ENCODE assay signal across 15 cellular contexts in the genomic region with DNA sequence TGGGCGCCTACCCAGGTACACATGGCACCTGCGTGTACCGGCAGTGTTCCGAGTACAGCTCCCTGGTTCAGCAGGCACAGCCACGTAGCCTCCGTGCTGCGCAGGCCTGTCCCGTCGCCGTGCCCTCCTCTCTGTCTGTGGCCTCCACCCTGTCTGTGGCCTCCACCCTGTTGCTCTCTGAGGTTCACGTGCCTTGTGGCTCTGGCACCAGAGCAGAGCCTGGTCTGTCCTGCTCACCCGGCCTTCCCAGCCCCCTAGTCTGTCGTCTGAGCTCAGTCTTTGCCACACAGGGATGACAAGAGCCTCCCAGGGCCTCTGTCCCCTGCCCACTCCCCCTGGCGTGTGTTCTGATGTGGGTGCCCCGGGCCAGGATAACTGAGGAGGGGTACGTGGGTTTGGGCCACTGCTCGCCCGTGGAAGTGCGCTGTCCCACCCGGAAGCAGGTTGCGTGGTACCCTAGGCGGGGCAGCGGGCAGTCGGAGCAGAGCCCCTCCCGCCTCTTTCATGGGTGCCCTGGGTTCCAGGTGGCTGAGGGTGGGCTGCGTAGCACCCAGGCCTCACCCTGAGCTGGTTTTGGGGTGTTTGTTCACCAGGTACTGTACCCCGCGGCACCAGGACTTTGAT.
DNase-seq lines count a peak whose midpoint lies in the region; ATAC-seq and TF ChIP-seq lines count a peak whose summit lies in the region.
"Had no signal": no experiment of that assay in that cellular context is flagged by ENCODE, and none has a peak within 500 bp of the region (broad histone marks: within the 10 kb centered on the region; RNA-seq: fewer than 3 reads in every experiment).

No MANE protein-coding gene starts in this region.

- H3K9ac ChIP-seq in IMR-90 (ENCODE audit: low read depth, low read length) (no peak overlapping the region), endodermal cell (ENCODE audit: extremely low read depth, low read length, poor library complexity, severe bottlenecking) (no peak overlapping the region)

- no peaks in the 10 kb centered on the region for H3K9me1 ChIP-seq in IMR-90 (ENCODE audit: insufficient read depth, low read length)

- H3K4ac ChIP-seq in IMR-90 (ENCODE audit: low read depth, low read length) = no peak overlapping the region

- no peak for DNase-seq in CD8-positive, alpha-beta T cell
- DNase-seq in IMR-90 (no peak), endodermal cell (no peak), GM03348 (ENCODE audit: low spot score) (no peak), AML-193 (lab: John Stamatoyannopoulos, UW) (no peak), glutamatergic neuron (no peak)
- DNase-seq: CD4-positive, CD25-positive, alpha-beta regulatory T cell; DMS79; HCEC 1CT; KG1 had no signal

- H3K4me3 ChIP-seq in CD8-positive, alpha-beta T cell (ENCODE audit: low read depth, low read length) = no peak overlapping the region
- H3K4me3 ChIP-seq in IMR-90 (ENCODE audit: insufficient read depth, low read depth, low read length) (no peak overlapping the region), endodermal cell (ENCODE audit: low read length) (no peak overlapping the region), skin epidermis (no peak overlapping the region)
- H3K4me3 ChIP-seq: A549 had no signal

- dilution Hi-C loops in IMR-90 (cut with HindIII; ENCODE audit: low sequenced_read_pairs, unreplicated experiment) = no loop called here

- no peak overlapping the region for H2BK5ac ChIP-seq in IMR-90 (ENCODE audit: low read depth, low read length, poor library complexity, severe bottlenecking)

- no peak for TF ChIP-seq RAD21 in IMR-90 (IDR thresholded peaks at IDR 0.05; ENCODE audit: low read length)

- H3K14ac ChIP-seq in IMR-90 (replicated peaks; ENCODE audit: low read depth, low read length) = no peak overlapping the region

- H3K79me1 ChIP-seq in IMR-90 (ENCODE audit: low read depth in 1 of 2, low read length in 2 of 2) = peaks cover 11 to 64% of the 10 kb centered on the region in 2 experiments

- H3K4me1 Mint-ChIP-seq in CD8-positive, alpha-beta T cell (ENCODE audit: low read depth) = peaks cover 3% of the 10 kb centered on the region
- peaks cover 5% of the 10 kb centered on the region for H3K4me1 Mint-ChIP-seq in endodermal cell
- H3K4me1 Mint-ChIP-seq in glutamatergic neuron (ENCODE audit: low read depth, unreplicated experiment) = peaks cover 30% of the 10 kb centered on the region

- peak overlapping the region; percentile 32 for H3K27ac Mint-ChIP-seq in CD8-positive, alpha-beta T cell
- peak overlapping the region; percentile 70 for H3K27ac Mint-ChIP-seq in endodermal cell
- H3K27ac Mint-ChIP-seq in glutamatergic neuron (ENCODE audit: unreplicated experiment) = no peak overlapping the region
- H3K27ac Mint-ChIP-seq: IgD-negative memory B cell had no signal

- H2BK15ac ChIP-seq in IMR-90 (ENCODE audit: low read depth, low read length) = no peak overlapping the region

- no peak for TF ChIP-seq POLR2A in IMR-90 (IDR thresholded peaks at IDR 0.05; ENCODE audit: low read depth, low read length)

- no peaks in the 10 kb centered on the region for H3K27me3 ChIP-seq in CD8-positive, alpha-beta T cell (ENCODE audit: insufficient read depth, low read length)
- H3K27me3 ChIP-seq in IMR-90 (ENCODE audit: control insufficient read depth, insufficient read depth, low read length) = no peaks in the 10 kb centered on the region
- H3K27me3 ChIP-seq in endodermal cell (ENCODE audit: control insufficient read depth, insufficient read depth, low read length, poor library complexity, severe bottlenecking) = no peaks in the 10 kb centered on the region

- POLR2A ChIA-PET in CD8-positive, alpha-beta T cell (lab: Charles Lee) = no interaction called here
- POLR2A ChIA-PET in IMR-90 (lab: Charles Lee; ENCODE audit: unreplicated experiment) = no interaction called here

- intact Hi-C loops in CD8-positive, alpha-beta T cell (cut with DNase I, micrococcal nuclease) = no loop called here
- intact Hi-C loops in IMR-90 (cut with micrococcal nuclease) = no loop called here

- no peak overlapping the region for H4K91ac ChIP-seq in IMR-90 (ENCODE audit: insufficient read depth, low read depth, low read length)

- peaks cover 60% of the 10 kb centered on the region for H4K20me1 ChIP-seq in IMR-90 (ENCODE audit: insufficient read depth, low read length)

- H4K8ac ChIP-seq in IMR-90 (ENCODE audit: low read depth in 2 of 2, low read length in 2 of 2) = no peak overlapping the region

- ATAC-seq in CD8-positive, alpha-beta T cell = no peak
- no peak for ATAC-seq in IMR-90 (ENCODE audit: low read depth)
- no peak for ATAC-seq in GM21619 (IDR thresholded peaks at IDR 0.05; ENCODE audit: unreplicated experiment)
- ATAC-seq: A549 had no signal

- 98% methylated on average over 12 of the region's 28 CpGs; no CpG with 5 or more reads in 1 of the 2 experiments for WGBS in IMR-90 (ENCODE audit: extremely low coverage in 2 of 2, insufficient read length in 1 of 2), 2 experiments
- 89 to 90% methylated on average over 14 to 28 of the region's 28 CpGs for WGBS in endodermal cell (ENCODE audit: insufficient coverage in 1 of 2, insufficient read length in 1 of 2), 2 experiments

- H3K4me1 ChIP-seq in CD8-positive, alpha-beta T cell (ENCODE audit: insufficient read depth, low read length) = no peaks in the 10 kb centered on the region
- peaks cover 11% of the 10 kb centered on the region; the same call in 1 of the 2 replicates for H3K4me1 ChIP-seq in IMR-90 (ENCODE audit: control insufficient read depth, insufficient read depth, low read length)
- peaks cover under 1% of the 10 kb centered on the region for H3K4me1 ChIP-seq in endodermal cell (ENCODE audit: control insufficient read depth, insufficient read depth, low read length)

- peaks cover 40% of the 10 kb centered on the region for H3K36me3 Mint-ChIP-seq in CD8-positive, alpha-beta T cell
- H3K36me3 Mint-ChIP-seq in endodermal cell (ENCODE audit: low read depth) (peaks cover 23% of the 10 kb centered on the region), glutamatergic neuron (ENCODE audit: unreplicated experiment) (no peaks in the 10 kb centered on the region)

- CTCF ChIA-PET in CD8-positive, alpha-beta T cell (lab: Charles Lee) = interaction anchor here (1.2 kb wide), 1 partner anchor 10 kb away, joined by 4 read pairs; no protein-coding TSS in a partner anchor
- CTCF ChIA-PET in IMR-90 (lab: Yijun Ruan, JAX) = no interaction called here

- no peaks in the 10 kb centered on the region for H3K27me3 Mint-ChIP-seq in CD8-positive, alpha-beta T cell (ENCODE audit: low read depth)
- H3K27me3 Mint-ChIP-seq in endodermal cell (ENCODE audit: insufficient read depth) = no peaks in the 10 kb centered on the region
- H3K27me3 Mint-ChIP-seq in glutamatergic neuron (ENCODE audit: unreplicated experiment) = peaks cover 20% of the 10 kb centered on the region
- H3K27me3 Mint-ChIP-seq: CD4-positive, CD25-positive, alpha-beta regulatory T cell; IgD-negative memory B cell had no signal

- no peak overlapping the region for H2AK5ac ChIP-seq in IMR-90 (ENCODE audit: low read depth, low read length)

- H3K9me3 ChIP-seq in CD8-positive, alpha-beta T cell (ENCODE audit: low read length) = no peaks in the 10 kb centered on the region
- H3K9me3 ChIP-seq in IMR-90 (ENCODE audit: control insufficient read depth, insufficient read depth, low read length) = no peaks in the 10 kb centered on the region
- H3K9me3 ChIP-seq in endodermal cell (ENCODE audit: control insufficient read depth, low read length) = no peaks in the 10 kb centered on the region
- H3K9me3 ChIP-seq: A549 had no signal

- H4K5ac ChIP-seq in IMR-90 (ENCODE audit: low read depth, low read length) = no peak overlapping the region

- no peak for TF ChIP-seq CTCF in CD8-positive, alpha-beta T cell (IDR thresholded peaks at IDR 0.05)
- TF ChIP-seq CTCF in IMR-90 (conservative IDR thresholded peaks at IDR 0.05; ENCODE audit: low read depth, low read length) (no peak), endodermal cell (conservative IDR thresholded peaks at IDR 0.05) (no peak), glutamatergic neuron (IDR thresholded peaks at IDR 0.05; ENCODE audit: partially characterized antibody, unreplicated experiment) (no peak)

- peak overlapping the region; percentile 8 for H2AK9ac ChIP-seq in IMR-90 (replicated peaks; ENCODE audit: low read depth, low read length, poor library complexity)

- H3K9me3 Mint-ChIP-seq in CD8-positive, alpha-beta T cell = no peaks in the 10 kb centered on the region
- no peaks in the 10 kb centered on the region for H3K9me3 Mint-ChIP-seq in endodermal cell
- peaks cover 18% of the 10 kb centered on the region for H3K9me3 Mint-ChIP-seq in glutamatergic neuron (ENCODE audit: unreplicated experiment)
- H3K9me3 Mint-ChIP-seq: IgD-negative memory B cell had no signal

- no peak overlapping the region for H3K23ac ChIP-seq in IMR-90 (ENCODE audit: low read depth, low read length)

- no peak overlapping the region for H3K4me2 ChIP-seq in IMR-90 (ENCODE audit: low read depth, low read length)
- H3K4me2 ChIP-seq: A549 had no signal

- H3K27ac ChIP-seq in CD8-positive, alpha-beta T cell (ENCODE audit: low read depth, low read length) = no peak overlapping the region
- no peak overlapping the region for H3K27ac ChIP-seq in IMR-90 (ENCODE audit: insufficient read depth, low read length)
- H3K27ac ChIP-seq in endodermal cell (ENCODE audit: low read depth, low read length) = no peak overlapping the region
- H3K27ac ChIP-seq in skin epidermis = peak overlapping the region in 11 of 21 experiments; percentile 15 to 91 (median 65)
- H3K27ac ChIP-seq: A549, HL-60 had no signal

- H3K36me3 ChIP-seq in CD8-positive, alpha-beta T cell (ENCODE audit: insufficient read depth, low read length) = no peaks in the 10 kb centered on the region
- H3K36me3 ChIP-seq in IMR-90 (ENCODE audit: control insufficient read depth, insufficient read depth, low read length) (peaks cover 45% of the 10 kb centered on the region), endodermal cell (ENCODE audit: control insufficient read depth, insufficient read depth, low read length) (peaks cover 12% of the 10 kb centered on the region)

- H2BK120ac ChIP-seq in IMR-90 (ENCODE audit: low read depth, low read length) = no peak overlapping the region

- no peak overlapping the region for H3K56ac ChIP-seq in IMR-90 (ENCODE audit: extremely low read depth, insufficient read depth, low read length)

- H2AFZ ChIP-seq in IMR-90 (replicated peaks; ENCODE audit: low read length, poor library complexity) = no peak overlapping the region

- no TSS peak for BruUV-seq in IMR-90 (replicated peaks; lab: Mats Ljungman, UMichigan)

- H2BK20ac ChIP-seq in IMR-90 (ENCODE audit: low read depth, low read length) = no peak overlapping the region

- in situ Hi-C loops in IMR-90 (cut with MboI; ENCODE audit: low sequenced_read_pairs) = no loop called here

- no peak overlapping the region for H3K18ac ChIP-seq in IMR-90 (ENCODE audit: low read depth, low read length)

- H3K4me3 Mint-ChIP-seq in CD8-positive, alpha-beta T cell = no peak overlapping the region
- H3K4me3 Mint-ChIP-seq in endodermal cell (no peak overlapping the region), glutamatergic neuron (ENCODE audit: unreplicated experiment) (no peak overlapping the region)
- H3K4me3 Mint-ChIP-seq: CD4-positive, CD25-positive, alpha-beta regulatory T cell had no signal

TF ChIP-seq in IMR-90, 13 proteins besides CTCF, POLR2A, EP300 and RAD21 (continues in another document):
- no peak for TF ChIP-seq NFE2L2 (IDR thresholded peaks at IDR 0.05; ENCODE audit: low read depth, low read length)
- TF ChIP-seq CHD1 (IDR thresholded peaks at IDR 0.05; ENCODE audit: low read depth, low read length) = no peak

Comparison
In these comparisons a context has a peak if more than half of its experiments do, and no peak if none do; other contexts are left out.
1. H3K27ac ChIP-seq: peak in skin epidermis (11 of 21); none in CD8-positive, alpha-beta T cell (single experiment), IMR-90 (single experiment) and endodermal cell (single experiment).